ENCODE assay signal across 18 cellular contexts in genomic region chr7:73680501-73680900, GRCh38. TPM values are rescaled to one million over a fixed set of nuclear protein-coding genes. Genes with fewer than 3 reads are reported as not detected.
DNase-seq lines count a peak whose midpoint lies in the region; TF ChIP-seq lines count a peak whose summit lies in the region.
"Had no signal": no experiment of that assay in that cellular context is flagged by ENCODE, and none has a peak within 500 bp of the region (broad histone marks: within the 10 kb centered on the region; RNA-seq: fewer than 3 reads in every experiment).

No MANE protein-coding gene starts in this region.

- TF ChIP-seq EP300 in neural cell (conservative IDR thresholded peaks at IDR 0.05; ENCODE audit: poor library complexity, severe bottlenecking): no peak

- peaks cover 11% of the 10 kb centered on the region for H3K36me3 Mint-ChIP-seq in activated naive CD8-positive, alpha-beta T cell

- H3K9me2 ChIP-seq in DOHH2 (replicated peaks; ENCODE audit: control insufficient read depth, low read length) (no peaks in the 10 kb centered on the region), neural cell (ENCODE audit: insufficient read depth, low read length) (no peaks in the 10 kb centered on the region), MM.1S (replicated peaks; ENCODE audit: insufficient read depth, low read length) (no peaks in the 10 kb centered on the region)

- H4K20me1 ChIP-seq in BLaER1 (peaks cover 70% of the 10 kb centered on the region), DOHH2 (ENCODE audit: control insufficient read depth, insufficient read depth, low read depth, low read length) (0 out of 2 replicates have a peak, but pooled peaks cover 3% of the 10 kb centered on the region), neural cell (ENCODE audit: insufficient read depth) (no peaks in the 10 kb centered on the region), MM.1S (ENCODE audit: insufficient read depth, low read length) (no peaks in the 10 kb centered on the region)

- H3K27ac ChIP-seq in BLaER1: no peak overlapping the region
- H3K27ac ChIP-seq in DOHH2 (ENCODE audit: low read depth, low read length): no peak overlapping the region
- H3K27ac ChIP-seq in neural cell (ENCODE audit: low read length): no peak overlapping the region
- no peak overlapping the region for H3K27ac ChIP-seq in MM.1S (ENCODE audit: low read length)
- H3K27ac ChIP-seq: suprapubic skin, VCaP had no signal

- peaks cover 4% of the 10 kb centered on the region for H3F3A ChIP-seq in DOHH2 (ENCODE audit: control insufficient read depth, insufficient read depth)
- H3F3A ChIP-seq in neural cell (ENCODE audit: insufficient read depth, low read length, poor library complexity, severe bottlenecking): no peaks in the 10 kb centered on the region
- H3F3A ChIP-seq in MM.1S (ENCODE audit: insufficient read depth, low read length): no peaks in the 10 kb centered on the region

- TF ChIP-seq CTCF in DOHH2 (IDR thresholded peaks at IDR 0.05; ENCODE audit: low read depth, low read length, poor library complexity, severe bottlenecking): no peak
- no peak for TF ChIP-seq CTCF in neural cell (IDR thresholded peaks at IDR 0.05; ENCODE audit: poor library complexity, severe bottlenecking)
- no peak for TF ChIP-seq CTCF in MM.1S (IDR thresholded peaks at IDR 0.05; ENCODE audit: low read length)

- H3K9ac ChIP-seq in BLaER1 (no peak overlapping the region), neural cell (ENCODE audit: low read length) (no peak overlapping the region), MM.1S (ENCODE audit: low read length) (no peak overlapping the region)

- H3K27me3 ChIP-seq in BLaER1 (no peaks in the 10 kb centered on the region), DOHH2 (ENCODE audit: control insufficient read depth, low read length) (no peaks in the 10 kb centered on the region), neural cell (ENCODE audit: insufficient read depth, low read depth, low read length) (no peaks in the 10 kb centered on the region), MM.1S (replicated peaks; ENCODE audit: insufficient read depth, low read length) (no peaks in the 10 kb centered on the region)
- H3K27me3 ChIP-seq: suprapubic skin had no signal

- H3K36me3 ChIP-seq in BLaER1: peaks cover 37% of the 10 kb centered on the region
- H3K36me3 ChIP-seq in DOHH2 (ENCODE audit: control insufficient read depth, low read length): peaks cover 40% of the 10 kb centered on the region
- no peaks in the 10 kb centered on the region for H3K36me3 ChIP-seq in neural cell (ENCODE audit: insufficient read depth, low read length)
- no peaks in the 10 kb centered on the region for H3K36me3 ChIP-seq in MM.1S (replicated peaks; ENCODE audit: insufficient read depth, low read length)

- TF ChIP-seq RAD21 in neural cell (conservative IDR thresholded peaks at IDR 0.05): no peak

- H3K9me3 Mint-ChIP-seq in activated naive CD8-positive, alpha-beta T cell (ENCODE audit: low read depth): no peaks in the 10 kb centered on the region

- H3K9me3 ChIP-seq in BLaER1 (no peaks in the 10 kb centered on the region), DOHH2 (ENCODE audit: control insufficient read depth, insufficient read depth, low read length) (no peaks in the 10 kb centered on the region), neural cell (ENCODE audit: low read length) (no peaks in the 10 kb centered on the region), MM.1S (replicated peaks; ENCODE audit: insufficient read depth, low read length) (no peaks in the 10 kb centered on the region)
- H3K9me3 ChIP-seq: suprapubic skin had no signal

- H2AFZ ChIP-seq in neural cell (ENCODE audit: low read depth, low read length): no peak overlapping the region
- H2AFZ ChIP-seq in MM.1S (ENCODE audit: low read length): no peak overlapping the region

- peak overlapping the region; percentile 100 for H3K4me3 Mint-ChIP-seq in activated naive CD8-positive, alpha-beta T cell

- H3K27me3 Mint-ChIP-seq in activated naive CD8-positive, alpha-beta T cell: no peaks in the 10 kb centered on the region
- H3K27me3 Mint-ChIP-seq: activated CD8-positive, alpha-beta T cell treated with anti-CD3 and anti-CD28 coated beads for 36 hours had no signal

- peaks cover 72% of the 10 kb centered on the region for H3K79me2 ChIP-seq in DOHH2 (ENCODE audit: control insufficient read depth, low read length)
- H3K79me2 ChIP-seq in neural cell (replicated peaks; ENCODE audit: insufficient read depth, low read length): peaks cover 36% of the 10 kb centered on the region
- peaks cover 64% of the 10 kb centered on the region for H3K79me2 ChIP-seq in MM.1S (ENCODE audit: low read length)

- H3K4me2 ChIP-seq in BLaER1 (0 out of 2 replicates have a peak overlapping the region, but pooled peaks have one; percentile 10), DOHH2 (ENCODE audit: low read length) (peak overlapping the region; percentile 74; the same call in 1 of the 2 replicates), neural cell (ENCODE audit: low read length) (no peak overlapping the region), MM.1S (ENCODE audit: low read depth, low read length) (no peak overlapping the region)

- peaks cover 31% of the 10 kb centered on the region for H3K4me1 Mint-ChIP-seq in activated naive CD8-positive, alpha-beta T cell (ENCODE audit: low read depth)

- H3K4me1 ChIP-seq in BLaER1: peaks cover 46% of the 10 kb centered on the region
- peaks cover 26% of the 10 kb centered on the region for H3K4me1 ChIP-seq in DOHH2 (ENCODE audit: control insufficient read depth, low read length)
- peaks cover 6% of the 10 kb centered on the region for H3K4me1 ChIP-seq in MM.1S (ENCODE audit: low read length)

- H3K27ac Mint-ChIP-seq in activated naive CD8-positive, alpha-beta T cell: no peak overlapping the region

- H3K4me3 ChIP-seq in BLaER1 (no peak overlapping the region), DOHH2 (ENCODE audit: low read length) (no peak overlapping the region), neural cell (ENCODE audit: low read length) (peak overlapping the region; percentile 99), MM.1S (ENCODE audit: low read length) (no peak overlapping the region)
- H3K4me3 ChIP-seq: suprapubic skin had no signal

- no peak for DNase-seq in stimulated activated CD4-positive, alpha-beta T cell treated with anti-CD3 and anti-CD28 coated beads, Interleukin-2, amount 100 ng/mL, for 48 hours
- DNase-seq in MM.1S: no peak
- no peak for DNase-seq in NCI-H524 (lab: John Stamatoyannopoulos, UW)
- DNase-seq in NCI-H2029 (lab: John Stamatoyannopoulos, UW): no peak
- DNase-seq: activated CD8-positive, alpha-beta T cell treated with anti-CD3 and anti-CD28 coated beads for 36 hours; AML-193; aorta; midbrain; NCI-H1105 treated with DMSO at 0.1 percent for 48 hours; NCI-H2171; NCI-H774; stimulated activated CD4-positive, alpha-beta T cell treated with anti-CD3 and anti-CD28 coated beads, Interleukin-4, amount 100 ng/mL, for 24 hours had no signal

TF ChIP-seq in neural cell, 6 proteins besides CTCF, POLR2A, EP300 and RAD21:
- TF ChIP-seq MXI1 (conservative IDR thresholded peaks at IDR 0.05; ENCODE audit: poor library complexity, severe bottlenecking) (no peak), POLR2AphosphoS5 (IDR thresholded peaks at IDR 0.05) (no peak), TAF1 (IDR thresholded peaks at IDR 0.05; ENCODE audit: low read depth) (no peak), EZH2 (IDR thresholded peaks at IDR 0.05; ENCODE audit: borderline replicate concordance, insufficient read depth, low read length, poor library complexity, severe bottlenecking) (no peak), SMC3 (conservative IDR thresholded peaks at IDR 0.05; ENCODE audit: poor library complexity) (no peak), REST (IDR thresholded peaks at IDR 0.05; ENCODE audit: borderline replicate concordance) (no peak)
TF ChIP-seq in neural cell: peak in this region for 0.

RNA-seq across cellular contexts. Expression of gene DNAJC30, which starts 2.8 kb away (rescaled TPM):
- 1.1 and 1.3 TPM in 2 replicates for polyA plus RNA-seq in neural cell
- 3.1 and 4.1 TPM in 2 replicates for polyA minus RNA-seq in neural cell

RNA-seq across cellular contexts. Expression of gene BUD23, which starts 2.9 kb away (rescaled TPM):
- 75.9 and 82.9 TPM in 2 replicates for polyA plus RNA-seq in neural cell
- polyA minus RNA-seq in neural cell: 29.9 and 33.5 TPM in 2 replicates

RNA-seq across cellular contexts. Expression of gene VPS37D, which starts 12.9 kb away (rescaled TPM):
- 52.7 and 56.3 TPM in 2 replicates for polyA plus RNA-seq in neural cell
- polyA minus RNA-seq in neural cell: 31.1 and 36.5 TPM in 2 replicates

RNA-seq across cellular contexts. Expression of gene STX1A, which starts 39.0 kb away (rescaled TPM):
- 123 and 144 TPM in 2 replicates for polyA plus RNA-seq in neural cell
- polyA minus RNA-seq in neural cell: 39.2 and 39.8 TPM in 2 replicates

RNA-seq across cellular contexts. Expression of gene MLXIPL, which starts 56.2 kb away (rescaled TPM):
- 1.8 TPM in 1 of 2 replicates, not detected in the other for polyA plus RNA-seq in neural cell
- not detected in 2 replicates for polyA minus RNA-seq in neural cell

Comparison
In these comparisons a context has a peak if more than half of its experiments do, and no peak if none do; other contexts are left out.
1. H3K4me2 ChIP-seq: peak in BLaER1 (single experiment) and DOHH2 (single experiment); none in neural cell (single experiment) and MM.1S (single experiment).